ENCODE assay signal across 1 cellular context in genomic region chr22:31399211-31400022, GRCh38.
A peak's percentile ranks its signal among the peaks of the same experiment; 100 is the strongest.
TF ChIP-seq lines count a peak whose summit lies in the region.

Gene DRG1 (plus strand): TSS chr22:31399604. CDS start chr22:31399684, 80 bp downstream.

TF ChIP-seq in HepG2, 621 proteins besides CTCF, POLR2A, EP300 and RAD21 (continued from another document and continues in another):
- TF ChIP-seq ZNF710 (CRISPR knock-in tag; IDR thresholded peaks at IDR 0.05; ENCODE audit: borderline replicate concordance) (no peak), ZFX (CRISPR knock-in tag; IDR thresholded peaks at IDR 0.05; ENCODE audit: low read depth) (peak; percentile 98), SPEN (CRISPR knock-in tag; IDR thresholded peaks at IDR 0.05; ENCODE audit: low read depth) (peak; percentile 97), IRF2 (CRISPR knock-in tag; IDR thresholded peaks at IDR 0.05) (peak; percentile 79), PAXIP1 (CRISPR knock-in tag; conservative IDR thresholded peaks at IDR 0.05) (peak; percentile 81), ZNF260 (CRISPR knock-in tag; IDR thresholded peaks at IDR 0.05; ENCODE audit: borderline replicate concordance, low read depth) (no peak), ZNF607 (CRISPR knock-in tag; IDR thresholded peaks at IDR 0.05; ENCODE audit: borderline replicate concordance) (peak; percentile 41; the same call in 1 of the 2 replicates), ATF7 (IDR thresholded peaks at IDR 0.05) (no peak), ATF7 (CRISPR knock-in tag; IDR thresholded peaks at IDR 0.05) (no peak), U2AF1 (optimal IDR thresholded peaks at IDR 0.05; ENCODE audit: low read depth, low read length) (peak; percentile 57), ZBTB10 (CRISPR knock-in tag; IDR thresholded peaks at IDR 0.05; ENCODE audit: borderline replicate concordance) (peak; percentile 76; the same call in 1 of the 2 replicates), ZNF235 (CRISPR knock-in tag; IDR thresholded peaks at IDR 0.05; ENCODE audit: borderline replicate concordance) (0 out of 2 replicates have a peak, but pooled peaks have one; percentile 45), ZNF264 (CRISPR knock-in tag; IDR thresholded peaks at IDR 0.05) (peak; percentile 85; the same call in 1 of the 2 replicates), SP5 (CRISPR knock-in tag; IDR thresholded peaks at IDR 0.05; ENCODE audit: borderline replicate concordance, low read depth) (peak; percentile 86), HBP1 (CRISPR knock-in tag; IDR thresholded peaks at IDR 0.05; ENCODE audit: low read depth) (peak; percentile 86; the same call in 1 of the 2 replicates), ZNF383 (CRISPR knock-in tag; IDR thresholded peaks at IDR 0.05; ENCODE audit: borderline replicate concordance) (no peak), ATM (IDR thresholded peaks at IDR 0.05; ENCODE audit: borderline replicate concordance) (no peak), KDM2A (CRISPR knock-in tag; IDR thresholded peaks at IDR 0.05; ENCODE audit: borderline replicate concordance, low read depth) (peak; percentile 87), SNAPC4 (CRISPR knock-in tag; IDR thresholded peaks at IDR 0.05) (peak; percentile 80), ZNF431 (CRISPR knock-in tag; IDR thresholded peaks at IDR 0.05; ENCODE audit: borderline replicate concordance, low read depth) (peak; percentile 90; the same call in 1 of the 2 replicates), BRF2 (CRISPR knock-in tag; IDR thresholded peaks at IDR 0.05) (no peak), ETV6 (CRISPR knock-in tag; conservative IDR thresholded peaks at IDR 0.05) (no peak), SP1 (IDR thresholded peaks at IDR 0.05) (no peak), SP1 (CRISPR knock-in tag; IDR thresholded peaks at IDR 0.05) (peak; percentile 79), ZNF792 (CRISPR knock-in tag; IDR thresholded peaks at IDR 0.05) (peak; percentile 67; the same call in 1 of the 2 replicates), SNRNP70 (IDR thresholded peaks at IDR 0.05; ENCODE audit: low read depth, low read length) (no peak), DBP (CRISPR knock-in tag; IDR thresholded peaks at IDR 0.05; ENCODE audit: not compliant biosample characterization) (no peak), BHLHE40 (IDR thresholded peaks at IDR 0.05; ENCODE audit: low read length) (peak; percentile 41; the same call in 1 of the 2 replicates), PHF20 (CRISPR knock-in tag; IDR thresholded peaks at IDR 0.05) (peak; percentile 84), FOSL1 (CRISPR knock-in tag; IDR thresholded peaks at IDR 0.05; ENCODE audit: borderline replicate concordance) (no peak), ZNF839 (CRISPR knock-in tag; IDR thresholded peaks at IDR 0.05; ENCODE audit: borderline replicate concordance) (no peak), HDAC1 (CRISPR knock-in tag; IDR thresholded peaks at IDR 0.05) (no peak; the same call in none of the 2 replicates), GLI4 (CRISPR knock-in tag; IDR thresholded peaks at IDR 0.05; ENCODE audit: borderline replicate concordance) (peak; percentile 85; the same call in 1 of the 2 replicates), HMG20B (CRISPR knock-in tag; conservative IDR thresholded peaks at IDR 0.05) (no peak), ZNF367 (CRISPR knock-in tag; IDR thresholded peaks at IDR 0.05; ENCODE audit: borderline replicate concordance) (0 out of 2 replicates have a peak, but pooled peaks have one; percentile 74), HIVEP1 (CRISPR knock-in tag; IDR thresholded peaks at IDR 0.05) (0 out of 2 replicates have a peak, but pooled peaks have one; percentile 55), ZBTB44 (CRISPR knock-in tag; IDR thresholded peaks at IDR 0.05) (no peak; the same call in 1 of the 2 replicates), NFE2L1 (CRISPR knock-in tag; IDR thresholded peaks at IDR 0.05; ENCODE audit: borderline replicate concordance) (no peak; the same call in 1 of the 2 replicates), TBX3 (IDR thresholded peaks at IDR 0.05; ENCODE audit: borderline replicate concordance) (0 out of 2 replicates have a peak, but pooled peaks have one; percentile 9), KLF12 (CRISPR knock-in tag; IDR thresholded peaks at IDR 0.05; ENCODE audit: borderline replicate concordance) (peak; percentile 94), ZNF746 (CRISPR knock-in tag; IDR thresholded peaks at IDR 0.05) (no peak), GTF3A (CRISPR knock-in tag; conservative IDR thresholded peaks at IDR 0.05) (no peak), NFE2L2 (IDR thresholded peaks at IDR 0.05; ENCODE audit: low read length) (no peak), PHF5A (CRISPR knock-in tag; IDR thresholded peaks at IDR 0.05; ENCODE audit: low read depth, unreplicated experiment) (no peak), MAX (IDR thresholded peaks at IDR 0.05) (peak; percentile 81; the same call in 1 of the 2 replicates), NRL (CRISPR knock-in tag; IDR thresholded peaks at IDR 0.05; ENCODE audit: borderline replicate concordance) (peak; percentile 84)
